In genomic region chr1:219563568-219563967, GRCh38 we compare ENCODE assay signal across 29 cellular contexts. TPM values are rescaled to one million over a fixed set of nuclear protein-coding genes. Genes with fewer than 3 reads are reported as not detected.
"Had no signal": no experiment of that assay in that cellular context is flagged by ENCODE, and none has a peak within 500 bp of the region (broad histone marks: within the 10 kb centered on the region; RNA-seq: fewer than 3 reads in every experiment).

No MANE protein-coding gene starts in this region.

- DNase-seq: activated B cell treated with CpG ODN at 0.5 μM for 24 hours; activated CD4-positive, alpha-beta T cell treated with anti-CD3 and anti-CD28 coated beads for 36 hours; activated CD4-positive, alpha-beta T cell treated with anti-CD3 and anti-CD28 coated beads, Interleukin-2, amount 50 U/mL, for 4 hours; activated CD8-positive, alpha-beta memory T cell treated with anti-CD3 and anti-CD28 coated beads, Interleukin-2, amount 50 U/mL, for 48 hours; activated effector memory CD4-positive, alpha-beta T cell treated with Interleukin-2 at 50 U/mL for 16 hours; activated naive CD4-positive, alpha-beta T cell treated with anti-CD3 and anti-CD28 coated beads for 36 hours; activated naive CD8-positive, alpha-beta T cell treated with anti-CD3 and anti-CD28 coated beads, Interleukin-2, amount 10 ng/mL, durations not matched to agents 7 days and 5 days; activated T-cell treated with anti-CD3 and anti-CD28 coated beads, Interleukin-2, amount 50 U/mL, for 48 hours; amniotic stem cell; colonic mucosa; dorsolateral prefrontal cortex; effector memory CD8-positive, alpha-beta T cell; foreskin melanocyte; hippocampal formation; kidney glomerular epithelial cell; left lung; naive B cell; stimulated activated CD4-positive, alpha-beta T cell treated with anti-CD3 and anti-CD28 coated beads, Interleukin-4, amount 100 ng/mL, for 24 hours; stimulated activated naive CD4-positive, alpha-beta T cell treated with Interleukin-2 at 50 U/mL for 16 hours; upper lobe of left lung had no signal

- H3K36me3 Mint-ChIP-seq: activated naive CD8-positive, alpha-beta T cell treated with anti-CD3 and anti-CD28 coated beads, Interleukin-2, amount 10 ng/mL, durations not matched to agents 7 days and 5 days; naive B cell had no signal

- H3K4me1 Mint-ChIP-seq: activated B cell treated with CpG ODN at 0.5 μM for 24 hours; activated CD4-positive, alpha-beta T cell treated with anti-CD3 and anti-CD28 coated beads for 36 hours; activated naive CD8-positive, alpha-beta T cell treated with anti-CD3 and anti-CD28 coated beads, Interleukin-2, amount 10 ng/mL, durations not matched to agents 7 days and 5 days; naive B cell had no signal

- H3K4me1 ChIP-seq: breast epithelium, colonic mucosa, left lung, upper lobe of left lung had no signal

- H3K4me3 ChIP-seq: breast epithelium, colonic mucosa, dorsolateral prefrontal cortex, left lung, lung, upper lobe of left lung had no signal

- H3K27me3 ChIP-seq: breast epithelium, colonic mucosa, left lung, upper lobe of left lung had no signal

- ATAC-seq: activated CD4-positive, alpha-beta T cell treated with anti-CD3 and anti-CD28 coated beads for 36 hours; effector memory CD8-positive, alpha-beta T cell; esophagus mucosa; left lung had no signal

- H3K36me3 ChIP-seq: breast epithelium, colonic mucosa, left lung, upper lobe of left lung had no signal

- H3K27ac Mint-ChIP-seq: activated B cell treated with CpG ODN at 0.5 μM for 24 hours; activated CD4-positive, alpha-beta T cell treated with anti-CD3 and anti-CD28 coated beads for 36 hours; activated naive CD4-positive, alpha-beta T cell treated with anti-CD3 and anti-CD28 coated beads for 36 hours; activated naive CD8-positive, alpha-beta T cell treated with anti-CD3 and anti-CD28 coated beads, Interleukin-2, amount 10 ng/mL, durations not matched to agents 7 days and 5 days; effector memory CD8-positive, alpha-beta T cell; naive B cell had no signal

- H3K27me3 Mint-ChIP-seq: activated B cell treated with CpG ODN at 0.5 μM for 24 hours; activated naive CD8-positive, alpha-beta T cell treated with anti-CD3 and anti-CD28 coated beads, Interleukin-2, amount 10 ng/mL, durations not matched to agents 7 days and 5 days; effector memory CD8-positive, alpha-beta T cell had no signal

- H3K9me3 Mint-ChIP-seq: activated B cell treated with CpG ODN at 0.5 μM for 24 hours; activated naive CD8-positive, alpha-beta T cell treated with anti-CD3 and anti-CD28 coated beads, Interleukin-2, amount 10 ng/mL, durations not matched to agents 7 days and 5 days had no signal

- H3K9me3 ChIP-seq: breast epithelium, colonic mucosa, left lung, upper lobe of left lung had no signal

- H3K4me3 Mint-ChIP-seq: activated B cell treated with CpG ODN at 0.5 μM for 24 hours; activated CD4-positive, alpha-beta T cell treated with anti-CD3 and anti-CD28 coated beads for 36 hours; activated naive CD4-positive, alpha-beta T cell treated with anti-CD3 and anti-CD28 coated beads for 36 hours; activated naive CD8-positive, alpha-beta T cell treated with anti-CD3 and anti-CD28 coated beads, Interleukin-2, amount 10 ng/mL, durations not matched to agents 7 days and 5 days; effector memory CD8-positive, alpha-beta T cell; naive B cell; neural crest cell had no signal

- H3K27ac ChIP-seq: breast epithelium, colonic mucosa, dorsolateral prefrontal cortex, left lung, upper lobe of left lung had no signal

RNA-seq across cellular contexts. Expression of gene ZC3H11B, which starts 49.3 kb away (rescaled TPM):
- total RNA-seq: activated B cell treated with CpG ODN at 0.5 μM for 24 hours; activated CD8-positive, alpha-beta memory T cell treated with anti-CD3 and anti-CD28 coated beads for 36 hours; endothelial cell of umbilical vein; esophagus mucosa; mesenteric fat pad; omental fat pad; posterior vena cava had no signal
